ENCODE assay signal across 9 cellular contexts in genomic region chr2:31980674-31981356, GRCh38. TPM values are rescaled to one million over a fixed set of nuclear protein-coding genes. Genes with fewer than 3 reads are reported as not detected.
A peak's percentile ranks its signal among the peaks of the same experiment; 100 is the strongest.
DNase-seq lines count a peak whose midpoint lies in the region; ATAC-seq and TF ChIP-seq lines count a peak whose summit lies in the region.
"Had no signal": no experiment of that assay in that cellular context is flagged by ENCODE, and none has a peak within 500 bp of the region (broad histone marks: within the 10 kb centered on the region; RNA-seq: fewer than 3 reads in every experiment).

No MANE protein-coding gene starts in this region.

- H2AFZ ChIP-seq in OCI-LY7 (ENCODE audit: low read length) = no peak overlapping the region

- H4K20me1 ChIP-seq in OCI-LY7 (ENCODE audit: insufficient read depth, low read length) = 0 out of 2 replicates have a peak, but pooled peaks cover 5% of the 10 kb centered on the region

- peak; percentile 53 for DNase-seq in AG20443 (ENCODE audit: low spot score)
- peak; percentile 53 for DNase-seq in OCI-LY7 (ENCODE audit: low spot score)
- DNase-seq in fibroblast of gingiva (ENCODE audit: low read depth) = peak; percentile 18
- no peak for DNase-seq in stimulated activated effector memory CD8-positive, alpha-beta T cell treated with anti-CD3 and anti-CD28 coated beads, Interleukin-12 subunit alpha, Interleukin-12 subunit beta, amount 100 ng/mL, for 72 hours (ENCODE audit: low spot score in 2 of 2)
- DNase-seq in activated effector memory CD4-positive, alpha-beta T cell treated with Interleukin-2 at 50 U/mL for 16 hours = no peak
- no peak for DNase-seq in NCI-H1048 (lab: John Stamatoyannopoulos, UW)
- DNase-seq: upper lobe of left lung had no signal

- POLR2A ChIA-PET in OCI-LY7 (lab: Charles Lee) = no interaction called here

- no peak for TF ChIP-seq CTCF in OCI-LY7 (conservative IDR thresholded peaks at IDR 0.05; ENCODE audit: low read length)

- no peaks in the 10 kb centered on the region for H3K9me3 Mint-ChIP-seq in stimulated activated effector memory CD8-positive, alpha-beta T cell treated with anti-CD3 and anti-CD28 coated beads, Interleukin-12 subunit alpha, Interleukin-12 subunit beta, amount 100 ng/mL, for 72 hours

- peaks cover 24% of the 10 kb centered on the region for H3K36me3 ChIP-seq in OCI-LY7 (ENCODE audit: insufficient read depth, low read length)
- H3K36me3 ChIP-seq: upper lobe of left lung had no signal

- CTCF ChIA-PET in OCI-LY7 (lab: Charles Lee; ENCODE audit: unreplicated experiment) = no interaction called here

- no peak overlapping the region for H3K4me3 ChIP-seq in OCI-LY7 (ENCODE audit: low read depth, low read length, poor library complexity, severe bottlenecking)
- H3K4me3 ChIP-seq: upper lobe of left lung had no signal

- H3K4me3 Mint-ChIP-seq in stimulated activated effector memory CD8-positive, alpha-beta T cell treated with anti-CD3 and anti-CD28 coated beads, Interleukin-12 subunit alpha, Interleukin-12 subunit beta, amount 100 ng/mL, for 72 hours = no peak overlapping the region

- peaks cover 88% of the 10 kb centered on the region for H3K79me2 ChIP-seq in OCI-LY7 (ENCODE audit: insufficient read depth, low read depth, low read length)

- intact Hi-C loops in OCI-LY7 (cut with micrococcal nuclease; ENCODE audit: unreplicated experiment) = no loop called here

- peak overlapping the region; percentile 16; the same call in 1 of the 2 replicates for H3K4me2 ChIP-seq in OCI-LY7 (ENCODE audit: low read length)

- peaks cover 13% of the 10 kb centered on the region for H3K36me3 Mint-ChIP-seq in stimulated activated effector memory CD8-positive, alpha-beta T cell treated with anti-CD3 and anti-CD28 coated beads, Interleukin-12 subunit alpha, Interleukin-12 subunit beta, amount 100 ng/mL, for 72 hours

- TSS peak; percentile 33 for BruUV-seq in OCI-LY7 (replicated peaks; lab: Mats Ljungman, UMichigan)

- 0 out of 2 replicates have a peak, but pooled peaks cover 8% of the 10 kb centered on the region for H3K9me3 ChIP-seq in OCI-LY7 (ENCODE audit: low read length)
- H3K9me3 ChIP-seq: upper lobe of left lung had no signal

- ATAC-seq in GM18858 (IDR thresholded peaks at IDR 0.05; ENCODE audit: unreplicated experiment) = peak; percentile 97
- ATAC-seq in HG02885 (IDR thresholded peaks at IDR 0.05; ENCODE audit: poor library complexity, unreplicated experiment) = peak; percentile 99
- ATAC-seq in stimulated activated effector memory CD8-positive, alpha-beta T cell treated with anti-CD3 and anti-CD28 coated beads, Interleukin-12 subunit alpha, Interleukin-12 subunit beta, amount 100 ng/mL, for 72 hours = peak; percentile 96

- H3K27ac ChIP-seq in OCI-LY7 (ENCODE audit: low read depth, low read length, poor library complexity, severe bottlenecking) = peak overlapping the region; percentile 15
- H3K27ac ChIP-seq: upper lobe of left lung had no signal

- peak overlapping the region; percentile 32 for H3K27ac Mint-ChIP-seq in stimulated activated effector memory CD8-positive, alpha-beta T cell treated with anti-CD3 and anti-CD28 coated beads, Interleukin-12 subunit alpha, Interleukin-12 subunit beta, amount 100 ng/mL, for 72 hours

- no peaks in the 10 kb centered on the region for H3K9me2 ChIP-seq in OCI-LY7 (ENCODE audit: insufficient read depth, low read length)

- H3K4me1 ChIP-seq in OCI-LY7 (ENCODE audit: insufficient read depth, low read length, poor library complexity, severe bottlenecking) = peaks cover 14% of the 10 kb centered on the region

- H3K4me1 Mint-ChIP-seq in stimulated activated effector memory CD8-positive, alpha-beta T cell treated with anti-CD3 and anti-CD28 coated beads, Interleukin-12 subunit alpha, Interleukin-12 subunit beta, amount 100 ng/mL, for 72 hours = peaks cover 36% of the 10 kb centered on the region

RNA-seq across cellular contexts. Expression of gene MEMO1, which starts 30.0 kb away (rescaled TPM):
- 24.0 and 27.1 TPM in 2 replicates for total RNA-seq in OCI-LY7 (2014; rRNA removed; shearing (Covaris generic))
- 52.4 and 54.0 TPM in 2 replicates for total RNA-seq in OCI-LY7 (2022)

RNA-seq across cellular contexts. Expression of gene DPY30, which starts 58.8 kb away (rescaled TPM):
- 47.9 and 52.4 TPM in 2 replicates for total RNA-seq in OCI-LY7 (2014; rRNA removed; shearing (Covaris generic))
- 61.4 and 65.0 TPM in 2 replicates for total RNA-seq in OCI-LY7 (2022)

Comparison
In these comparisons a context has a peak if more than half of its experiments do, and no peak if none do; other contexts are left out.
1. DNase-seq: peak in AG20443 (single experiment), OCI-LY7 (single experiment) and fibroblast of gingiva (single experiment); none in stimulated activated effector memory CD8-positive, alpha-beta T cell treated with anti-CD3 and anti-CD28 coated beads, Interleukin-12 subunit alpha, Interleukin-12 subunit beta, amount 100 ng/mL, for 72 hours (0 of 2), activated effector memory CD4-positive, alpha-beta T cell treated with Interleukin-2 at 50 U/mL for 16 hours (single experiment) and NCI-H1048 (single experiment).
2. Peak in every context shown above with its lines, with median percentiles within 50 percentile points of each other: ATAC-seq.